In the genomic region with DNA sequence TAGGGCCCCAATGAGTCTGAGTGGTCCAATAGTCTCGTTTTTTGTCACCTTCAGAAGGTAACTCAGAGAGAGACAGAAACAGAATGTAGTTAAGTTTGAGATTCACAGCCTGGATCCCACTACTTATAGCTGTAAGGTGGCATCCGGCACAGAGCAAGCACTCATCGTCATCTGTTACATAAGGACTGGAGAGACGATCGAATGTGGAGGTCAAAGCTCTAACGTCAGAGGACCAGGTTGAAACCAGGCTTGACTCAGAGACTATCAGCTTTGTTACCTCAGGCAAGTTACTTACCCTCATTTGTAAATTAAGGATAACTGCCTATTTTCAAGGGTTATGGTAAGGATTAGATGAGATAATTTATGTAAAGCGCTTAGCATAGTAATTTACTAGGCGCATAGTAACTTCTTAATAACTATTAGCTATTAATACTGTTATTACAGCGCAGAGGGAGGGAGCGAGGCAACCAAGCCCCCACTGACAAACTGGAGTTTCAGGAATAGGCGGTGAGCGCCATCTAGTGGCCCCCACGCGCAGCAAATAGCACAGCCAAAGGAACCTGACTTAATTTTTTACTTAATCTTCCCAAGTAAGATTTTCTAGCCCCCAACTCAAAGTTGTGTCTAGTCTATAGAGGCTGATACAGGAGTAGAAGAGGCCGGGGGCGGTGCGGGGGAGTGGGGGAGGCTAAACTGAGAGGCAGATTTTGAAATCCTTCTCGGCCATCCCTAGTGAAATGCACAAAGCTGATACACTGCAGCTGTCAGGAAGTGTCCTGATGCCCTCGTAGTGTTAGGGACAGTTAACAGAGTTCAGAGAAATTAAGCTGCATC, we compare ENCODE assay signal across 8 cellular contexts. TPM values are rescaled to one million over a fixed set of nuclear protein-coding genes. Genes with fewer than 3 reads are reported as not detected.
A peak's percentile ranks its signal among the peaks of the same experiment; 100 is the strongest.
DNase-seq lines count a peak whose midpoint lies in the region; ATAC-seq and TF ChIP-seq lines count a peak whose summit lies in the region.

No MANE protein-coding gene starts in this region.

- H3K4me3 Mint-ChIP-seq in activated T-helper 1 cell treated with anti-CD3 and anti-CD28 coated beads, Interleukin-12 subunit alpha, Interleukin-12 subunit beta, Interleukin-2, Interleukin-4 antibody, amounts not matched to agents 30 ng/mL and 10 ng/mL and 1 ng/mL, durations not matched to agents 14 hours and 24 hours and 36 hours: no peak overlapping the region

- H3K36me3 Mint-ChIP-seq in activated T-helper 1 cell treated with anti-CD3 and anti-CD28 coated beads, Interleukin-12 subunit alpha, Interleukin-12 subunit beta, Interleukin-2, Interleukin-4 antibody, amounts not matched to agents 30 ng/mL and 10 ng/mL and 1 ng/mL, durations not matched to agents 14 hours and 24 hours and 36 hours (ENCODE audit: low read depth): no peaks in the 10 kb centered on the region

- no peak overlapping the region for H3K4me3 ChIP-seq in NT2/D1 (ENCODE audit: insufficient read length, low read depth)
- no peak overlapping the region for H3K4me3 ChIP-seq in psoas muscle

- H3K27me3 ChIP-seq in NT2/D1 (ENCODE audit: insufficient read depth, insufficient read length) (no peaks in the 10 kb centered on the region), psoas muscle (ENCODE audit: insufficient read depth in 3 of 3, low read length in 2 of 3) (peaks cover 0 to 13% (median 0%) of the 10 kb centered on the region in 3 donors)

- no peaks in the 10 kb centered on the region for H3K4me1 Mint-ChIP-seq in activated T-helper 1 cell treated with anti-CD3 and anti-CD28 coated beads, Interleukin-12 subunit alpha, Interleukin-12 subunit beta, Interleukin-2, Interleukin-4 antibody, amounts not matched to agents 30 ng/mL and 10 ng/mL and 1 ng/mL, durations not matched to agents 14 hours and 24 hours and 36 hours (ENCODE audit: low read depth)

- H3K9me3 Mint-ChIP-seq in activated T-helper 1 cell treated with anti-CD3 and anti-CD28 coated beads, Interleukin-12 subunit alpha, Interleukin-12 subunit beta, Interleukin-2, Interleukin-4 antibody, amounts not matched to agents 30 ng/mL and 10 ng/mL and 1 ng/mL, durations not matched to agents 14 hours and 24 hours and 36 hours: no peaks in the 10 kb centered on the region

- H3K27ac Mint-ChIP-seq in activated T-helper 1 cell treated with anti-CD3 and anti-CD28 coated beads, Interleukin-12 subunit alpha, Interleukin-12 subunit beta, Interleukin-2, Interleukin-4 antibody, amounts not matched to agents 30 ng/mL and 10 ng/mL and 1 ng/mL, durations not matched to agents 14 hours and 24 hours and 36 hours: no peak overlapping the region

- in situ Hi-C loops in GM13976 (cut with MboI; ENCODE audit: low sequenced_read_pairs, unreplicated experiment): loop anchor here (25.0 kb wide), 2 partner anchors 521 to 1821 kb away; a partner anchor contains a TSS

- ATAC-seq in HG03039 (IDR thresholded peaks at IDR 0.05; ENCODE audit: unreplicated experiment): peak; percentile 67
- ATAC-seq in psoas muscle: peak in 1 of 4 donors; percentile 61
- no peak for ATAC-seq in HG03457 (IDR thresholded peaks at IDR 0.05; ENCODE audit: unreplicated experiment)

- 15 to 17% (median 17%) methylated on average over 19 of the region's 19 CpGs for WGBS in psoas muscle, 3 donors

- H3K4me1 ChIP-seq in NT2/D1 (ENCODE audit: insufficient read depth, insufficient read length) (no peaks in the 10 kb centered on the region), psoas muscle (no peaks in the 10 kb centered on the region)

- H3K27ac ChIP-seq in psoas muscle: no peak overlapping the region

- DNase-seq in AG08396 (ENCODE audit: low spot score): peak; percentile 59
- peak; percentile 61 for DNase-seq in GM13976 (ENCODE audit: low spot score)
- DNase-seq in NT2/D1 (ENCODE audit: low read depth, low spot score): peak; percentile 50
- peak; percentile 1 for DNase-seq in activated T-helper 1 cell treated with anti-CD3 and anti-CD28 coated beads, Interleukin-12 subunit alpha, Interleukin-12 subunit beta, Interleukin-2, Interleukin-4 antibody, amounts not matched to agents 30 ng/mL and 10 ng/mL and 1 ng/mL, durations not matched to agents 14 hours and 24 hours and 36 hours (ENCODE audit: low spot score)
- DNase-seq in head of caudate nucleus: peak; percentile 28 to 84 (median 66)
- peak in 1 of 2 donors; percentile 62 for DNase-seq in psoas muscle

- peak; percentile 81 for TF ChIP-seq CTCF in GM13976 (IDR thresholded peaks at IDR 0.05; ENCODE audit: borderline replicate concordance, control extremely low read depth, extremely low read depth, insufficient read depth, missing control alignments)
- TF ChIP-seq CTCF in psoas muscle (IDR thresholded peaks at IDR 0.05): peak; percentile 80

- H3K9me3 ChIP-seq in NT2/D1 (ENCODE audit: insufficient read depth, low read length): no peaks in the 10 kb centered on the region
- H3K9me3 ChIP-seq in psoas muscle: no peaks in the 10 kb centered on the region

- no peaks in the 10 kb centered on the region for H3K27me3 Mint-ChIP-seq in activated T-helper 1 cell treated with anti-CD3 and anti-CD28 coated beads, Interleukin-12 subunit alpha, Interleukin-12 subunit beta, Interleukin-2, Interleukin-4 antibody, amounts not matched to agents 30 ng/mL and 10 ng/mL and 1 ng/mL, durations not matched to agents 14 hours and 24 hours and 36 hours (ENCODE audit: insufficient read depth)

- intact Hi-C loops in activated T-helper 1 cell treated with anti-CD3 and anti-CD28 coated beads, Interleukin-12 subunit alpha, Interleukin-12 subunit beta, Interleukin-2, Interleukin-4 antibody, amounts not matched to agents 30 ng/mL and 10 ng/mL and 1 ng/mL, durations not matched to agents 14 hours and 24 hours and 36 hours (cut with micrococcal nuclease): loop anchor here (2.0 kb wide), 2 partner anchors 512 to 1822 kb away; no protein-coding TSS in a partner anchor
- intact Hi-C loops in head of caudate nucleus (cut with DNase I) (no loop called here), psoas muscle (cut with DNase I) (loop anchor here (5.0 to 10.0 kb wide), 2 partner anchors 1818 to 1826 kb away; a partner anchor contains a TSS)

- H3K36me3 ChIP-seq in NT2/D1 (ENCODE audit: insufficient read depth, insufficient read length, low read length): no peaks in the 10 kb centered on the region
- no peaks in the 10 kb centered on the region for H3K36me3 ChIP-seq in psoas muscle (ENCODE audit: insufficient read depth in 1 of 2, low read depth in 1 of 2)

- no peak overlapping the region for H3K9ac ChIP-seq in NT2/D1 (ENCODE audit: insufficient read length, low read depth)

RNA-seq across cellular contexts. Expression of a gene that starts 29.0 kb away (rescaled TPM):
- 165 and 167 TPM in 2 replicates for total RNA-seq in activated T-helper 1 cell treated with anti-CD3 and anti-CD28 coated beads, Interleukin-12 subunit alpha, Interleukin-12 subunit beta, Interleukin-2, Interleukin-4 antibody, amounts not matched to agents 30 ng/mL and 10 ng/mL and 1 ng/mL, durations not matched to agents 14 hours and 24 hours and 36 hours
- 10 to 100 TPM; 38.3 to 70.1 (median 52.9) TPM for total RNA-seq in psoas muscle
- 10 to 100 TPM; 27.9 to 99.6 (median 41.9) TPM for polyA plus RNA-seq in psoas muscle
